14 cellular contexts compared by ENCODE assay signal in genomic region chr1:183869230-183869629, GRCh38.
"Had no signal": no experiment of that assay in that cellular context is flagged by ENCODE, and none has a peak within 500 bp of the region (broad histone marks: within the 10 kb centered on the region; RNA-seq: fewer than 3 reads in every experiment).

No MANE protein-coding gene starts in this region.

- H3K4me3 ChIP-seq: gastrocnemius medialis, heart right ventricle, pancreas had no signal

- H3K27ac ChIP-seq: pancreas, VCaP had no signal

- H3K4me1 ChIP-seq: pancreas had no signal

- H3K9me3 ChIP-seq: gastrocnemius medialis, heart right ventricle, pancreas had no signal

- H3K36me3 ChIP-seq: gastrocnemius medialis, pancreas had no signal

- ATAC-seq: activated CD4-positive, alpha-beta T cell treated with anti-CD3 and anti-CD28 coated beads for 36 hours; activated naive CD8-positive, alpha-beta T cell treated with anti-CD3 and anti-CD28 coated beads, Interleukin-2, amount 50 U/mL, for 24 hours; gastrocnemius medialis; heart right ventricle; left lobe of liver; pancreas; T-cell had no signal

- FAIRE-seq: islet of Langerhans, pancreas had no signal

- DNase-seq: activated CD4-positive, alpha-beta memory T cell treated with anti-CD3 and anti-CD28 coated beads, Interleukin-2, amount 10 ng/mL, durations not matched to agents 7 days and 5 days; activated CD4-positive, alpha-beta T cell treated with anti-CD3 and anti-CD28 coated beads for 36 hours; activated CD8-positive, alpha-beta memory T cell treated with anti-CD3 and anti-CD28 coated beads, Interleukin-2, amount 50 U/mL, for 4 hours; activated naive CD8-positive, alpha-beta T cell treated with anti-CD3 and anti-CD28 coated beads, Interleukin-2, amount 50 U/mL, for 24 hours; gastrocnemius medialis; heart right ventricle; pancreas; stimulated activated CD4-positive, alpha-beta T cell treated with anti-CD3 and anti-CD28 coated beads, Interleukin-4, amount 100 ng/mL, for 24 hours; T-cell; T1000; trophoblast cell had no signal

- H3K27me3 ChIP-seq: gastrocnemius medialis, heart right ventricle, pancreas had no signal
